ENCODE assay signal across 8 cellular contexts in the genomic region with DNA sequence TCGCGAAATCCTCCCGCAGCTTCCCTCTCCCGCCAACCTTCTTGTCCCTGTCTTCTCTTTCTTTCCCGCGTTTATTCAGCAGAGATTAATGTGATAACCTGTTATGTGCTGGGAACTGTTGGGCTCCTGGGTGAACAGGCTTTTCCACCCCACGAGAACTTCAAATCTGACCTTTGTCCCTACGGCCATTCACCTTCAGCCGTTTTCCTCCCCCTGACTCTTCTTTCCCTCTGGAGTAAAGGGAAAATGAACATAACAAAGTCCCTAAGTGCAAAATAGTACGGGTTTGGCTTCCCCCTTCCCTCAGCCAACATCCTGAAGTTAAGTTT. TPM values are rescaled to one million over a fixed set of nuclear protein-coding genes. Genes with fewer than 3 reads are reported as not detected.
DNase-seq lines count a peak whose midpoint lies in the region; ATAC-seq and TF ChIP-seq lines count a peak whose summit lies in the region.

No MANE protein-coding gene starts in this region.

- peaks cover 15% of the 10 kb centered on the region for H3K4me1 Mint-ChIP-seq in brain

- H3K36me3 Mint-ChIP-seq in brain: no peaks in the 10 kb centered on the region

- no peak for TF ChIP-seq RAD21 in liver (IDR thresholded peaks at IDR 0.05)

- peak; percentile 43 for DNase-seq in HuH-7 (ENCODE audit: low spot score)
- DNase-seq in tibial nerve (ENCODE audit: low spot score in 2 of 2): no peak
- DNase-seq in inferior parietal cortex (ENCODE audit: extremely low spot score): no peak
- DNase-seq in stimulated activated CD4-positive, alpha-beta T cell treated with anti-CD3 and anti-CD28 coated beads, Interleukin-15, amount 100 ng/mL, for 24 hours: no peak

- peak overlapping the region; percentile 82 to 96 (median 95) for H3K27ac Mint-ChIP-seq in brain

- H3K4me3 ChIP-seq in liver (ENCODE audit: low read depth in 1 of 3, low read length in 3 of 3) (peak overlapping the region; percentile 64 to 69 (median 69)), tibial nerve (peak overlapping the region; percentile 24 to 64 (median 52))

- no peak for TF ChIP-seq CTCF in brain (conservative IDR thresholded peaks at IDR 0.05)
- no peak for TF ChIP-seq CTCF in liver (IDR thresholded peaks at IDR 0.05; ENCODE audit: low read depth, low read length, missing input control)
- TF ChIP-seq CTCF in tibial nerve (IDR thresholded peaks at IDR 0.05): no peak

- TF ChIP-seq POLR2A in tibial nerve (IDR thresholded peaks at IDR 0.05): no peak

- TF ChIP-seq EP300 in tibial nerve (IDR thresholded peaks at IDR 0.05): no peak

- H3K4me1 ChIP-seq in liver (ENCODE audit: control insufficient read depth in 4 of 4, insufficient read depth in 4 of 4, low read length in 3 of 4) (peaks cover 0 to 14% (median 7%) of the 10 kb centered on the region in 4 donors), tibial nerve (peaks cover 0 to 5% (median 0%) of the 10 kb centered on the region in 4 donors)

- H3K27me3 Mint-ChIP-seq in brain: peaks cover 8% of the 10 kb centered on the region

- H3K9ac ChIP-seq in liver (ENCODE audit: low read depth in 1 of 2, low read length in 2 of 2): peak overlapping the region; percentile 73 to 88

- peak overlapping the region; percentile 86 to 91 (median 90) for H3K4me3 Mint-ChIP-seq in brain

- H3K27me3 ChIP-seq in liver (ENCODE audit: control insufficient read depth in 4 of 4, insufficient read depth in 4 of 4, low read length in 3 of 4) (no peaks in the 10 kb centered on the region), tibial nerve (no peaks in the 10 kb centered on the region)

- 3% methylated on average over 10 of the region's 10 CpGs for WGBS in liver
- 1 to 2% methylated on average over 10 of the region's 10 CpGs for WGBS in tibial nerve, 2 donors

- H3K9me3 Mint-ChIP-seq in brain: peaks cover 0 to 5% (median 0%) of the 10 kb centered on the region in 5 experiments

- H3K27ac ChIP-seq in liver (ENCODE audit: low read depth in 1 of 2, low read length in 2 of 2) (peak overlapping the region; percentile 73 to 96), tibial nerve (peak overlapping the region; percentile 80 to 90 (median 84))

- H3K36me3 ChIP-seq in liver (ENCODE audit: control insufficient read depth in 4 of 4, insufficient read depth in 3 of 4, low read depth in 1 of 4, low read length in 3 of 4): no peaks in the 10 kb centered on the region
- H3K36me3 ChIP-seq in tibial nerve: no peaks in the 10 kb centered on the region

- H3K9me3 ChIP-seq in liver (ENCODE audit: control insufficient read depth in 4 of 4, low read length in 3 of 4) (no peaks in the 10 kb centered on the region), tibial nerve (no peaks in the 10 kb centered on the region)

- ATAC-seq in GM18498 (IDR thresholded peaks at IDR 0.05; ENCODE audit: unreplicated experiment) (peak; percentile 9), HG03039 (IDR thresholded peaks at IDR 0.05; ENCODE audit: unreplicated experiment) (no peak)

TF ChIP-seq in liver, 16 proteins besides CTCF, POLR2A, EP300 and RAD21:
- TF ChIP-seq, protein P1, sequence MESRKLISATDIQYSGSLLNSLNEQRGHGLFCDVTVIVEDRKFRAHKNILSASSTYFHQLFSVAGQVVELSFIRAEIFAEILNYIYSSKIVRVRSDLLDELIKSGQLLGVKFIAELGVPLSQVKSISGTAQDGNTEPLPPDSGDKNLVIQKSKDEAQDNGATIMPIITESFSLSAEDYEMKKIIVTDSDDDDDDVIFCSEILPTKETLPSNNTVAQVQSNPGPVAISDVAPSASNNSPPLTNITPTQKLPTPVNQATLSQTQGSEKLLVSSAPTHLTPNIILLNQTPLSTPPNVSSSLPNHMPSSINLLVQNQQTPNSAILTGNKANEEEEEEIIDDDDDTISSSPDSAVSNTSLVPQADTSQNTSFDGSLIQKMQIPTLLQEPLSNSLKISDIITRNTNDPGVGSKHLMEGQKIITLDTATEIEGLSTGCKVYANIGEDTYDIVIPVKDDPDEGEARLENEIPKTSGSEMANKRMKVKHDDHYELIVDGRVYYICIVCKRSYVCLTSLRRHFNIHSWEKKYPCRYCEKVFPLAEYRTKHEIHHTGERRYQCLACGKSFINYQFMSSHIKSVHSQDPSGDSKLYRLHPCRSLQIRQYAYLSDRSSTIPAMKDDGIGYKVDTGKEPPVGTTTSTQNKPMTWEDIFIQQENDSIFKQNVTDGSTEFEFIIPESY (IDR thresholded peaks at IDR 0.05): no peak
- TF ChIP-seq YY1 (IDR thresholded peaks at IDR 0.05): peak; percentile 32
- peak; percentile 54 for TF ChIP-seq TAF1 (conservative IDR thresholded peaks at IDR 0.05)
- TF ChIP-seq FOXA2 (IDR thresholded peaks at IDR 0.05): no peak
- peak; percentile 73 to 78 for TF ChIP-seq HNF4A (conservative IDR thresholded peaks at IDR 0.05)
- peak in 1 of 2 donors; percentile 42 for TF ChIP-seq JUND (IDR thresholded peaks at IDR 0.05)
- no peak for TF ChIP-seq GABPA (IDR thresholded peaks at IDR 0.05 in 1 of 2, conservative IDR thresholded peaks at IDR 0.05 in 1 of 2)
- TF ChIP-seq, protein P2, sequence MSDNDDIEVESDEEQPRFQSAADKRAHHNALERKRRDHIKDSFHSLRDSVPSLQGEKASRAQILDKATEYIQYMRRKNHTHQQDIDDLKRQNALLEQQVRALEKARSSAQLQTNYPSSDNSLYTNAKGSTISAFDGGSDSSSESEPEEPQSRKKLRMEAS (IDR thresholded peaks at IDR 0.05): peak; percentile 21
- peak; percentile 96 to 99 for TF ChIP-seq RXRA (IDR thresholded peaks at IDR 0.05)
- peak; percentile 90 for TF ChIP-seq SP1 (IDR thresholded peaks at IDR 0.05)

RNA-seq across cellular contexts. Expression of a gene that starts 15.1 kb away (rescaled TPM):
- polyA plus RNA-seq in brain (ENCODE audit: insufficient read depth, low read depth, low replicate concordance) (168 TPM), liver (10 to 100 TPM; 15.4 to 20.2 TPM)
- total RNA-seq in liver (10 to 100 TPM; 10.5 to 61.1 TPM), tibial nerve (10 to 100 TPM; 10.4 to 18.3 (median 16.4) TPM)

RNA-seq across cellular contexts. Expression of a gene that starts 24.1 kb away (rescaled TPM):
- polyA plus RNA-seq in brain (ENCODE audit: insufficient read depth, low read depth, low replicate concordance): 27.5 TPM
- 10 to 100 TPM in 1 of 2 donors, 1 to 10 TPM in 1; 6.4 to 13.4 TPM for total RNA-seq in liver
- polyA plus RNA-seq in liver: 10 to 100 TPM in 1 of 2 donors, 1 to 10 TPM in 1; 9.3 to 10.3 TPM
- total RNA-seq in tibial nerve: 10 to 100 TPM in 1 of 4 donors, 1 to 10 TPM in 3; 2.3 to 10.7 (median 3.9) TPM
